In the genomic region with DNA sequence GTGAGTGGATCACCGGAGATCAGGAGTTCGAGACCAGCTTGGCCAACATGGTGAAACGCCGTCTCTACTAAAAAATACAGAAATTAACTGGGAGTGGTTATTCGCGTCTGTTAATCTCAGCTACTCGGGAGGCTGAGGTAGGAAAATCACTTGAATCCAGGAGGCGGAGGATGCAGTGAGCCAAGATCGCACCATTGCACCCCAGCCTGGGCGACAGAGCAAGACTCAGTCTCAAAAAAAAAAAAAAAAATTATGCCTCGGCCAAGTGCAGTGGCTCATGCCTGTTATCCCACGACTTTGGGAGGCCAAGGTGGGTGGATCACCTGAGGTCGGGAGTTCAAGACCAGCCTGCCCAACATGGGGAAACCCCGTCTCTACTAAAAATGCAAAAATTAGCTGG, we compare ENCODE assay signal across 1 cellular context. TPM values are rescaled to one million over a fixed set of nuclear protein-coding genes. Genes with fewer than 3 reads are reported as not detected.
"Had no signal": no experiment of that assay in that cellular context is flagged by ENCODE, and none has a peak within 500 bp of the region (broad histone marks: within the 10 kb centered on the region; RNA-seq: fewer than 3 reads in every experiment).

No MANE protein-coding gene starts in this region.

RNA-seq across cellular contexts. Expression of a gene that starts 49.8 kb away (rescaled TPM):
- total RNA-seq: M059J had no signal
